Comparison of ENCODE assay signal across 16 cellular contexts in genomic region chr7:111954474-111955311, GRCh38.
DNase-seq lines count a peak whose midpoint lies in the region; ATAC-seq and TF ChIP-seq lines count a peak whose summit lies in the region.
"Had no signal": no experiment of that assay in that cellular context is flagged by ENCODE, and none has a peak within 500 bp of the region (broad histone marks: within the 10 kb centered on the region; RNA-seq: fewer than 3 reads in every experiment).

No MANE protein-coding gene starts in this region.

- WGBS in heart left ventricle, 4 donors = 72 to 86% (median 81%) methylated on average over 13 to 15 of the region's 15 CpGs

- H3K27ac ChIP-seq in heart left ventricle (peak overlapping the region in 10 of 12 donors; percentile 4 to 80 (median 46)), fibroblast of lung (ENCODE audit: insufficient read depth, low read length) (peak overlapping the region; percentile 16), uterus (peak overlapping the region; percentile 57 to 79)
- H3K27ac ChIP-seq: WERI-Rb-1 had no signal

- no peak for TF ChIP-seq CTCF in heart left ventricle (IDR thresholded peaks at IDR 0.05)
- TF ChIP-seq CTCF in fibroblast of lung (conservative IDR thresholded peaks at IDR 0.05 in 1 of 2, IDR thresholded peaks at IDR 0.05 in 1 of 2; ENCODE audit: low read depth in 1 of 2, low read length in 2 of 2) = no peak
- TF ChIP-seq CTCF in uterus (IDR thresholded peaks at IDR 0.05) = no peak

- no peaks in the 10 kb centered on the region for H4K20me1 ChIP-seq in fibroblast of lung (ENCODE audit: control insufficient read depth, extremely low read depth, insufficient read depth, low read length)

- ATAC-seq in heart left ventricle = peak in 3 of 4 donors; percentile 32 to 51 (median 36)
- ATAC-seq: Panc1 had no signal

- no peak overlapping the region for H3K9ac ChIP-seq in fibroblast of lung (ENCODE audit: insufficient read depth, low read length)

- no peaks in the 10 kb centered on the region for H3K79me2 ChIP-seq in fibroblast of lung (ENCODE audit: control insufficient read depth, insufficient read depth, low read length)

- DNase-seq in heart left ventricle (peak in 2 of 5 donors; percentile 12 to 29), cardiac septum (ENCODE audit: low spot score) (no peak), fibroblast of lung (ENCODE audit: low read depth in 2 of 2) (no peak), midbrain (lab: John Stamatoyannopoulos, UW) (peak; percentile 34), uterus (peak in 1 of 2 donors; percentile 27), foreskin melanocyte (no peak), hepatic stellate cell (ENCODE audit: low spot score) (no peak), NCI-H2227 treated with DMSO at 0.1 percent for 48 hours (lab: John Stamatoyannopoulos, UW) (no peak)
- DNase-seq: activated effector memory CD4-positive, alpha-beta T cell treated with anti-CD3 and anti-CD28 coated beads, Interleukin-2, amount 50 U/mL, for 16 hours; CD8-positive, alpha-beta memory T cell; Kasumi-1; NCI-H1436 treated with DMSO at 0.1 percent for 48 hours; stimulated activated CD4-positive, alpha-beta T cell treated with anti-CD3 and anti-CD28 coated beads, Interleukin-12 subunit alpha, Interleukin-12 subunit beta, amount 100 ng/mL, for 4 hours; WERI-Rb-1 had no signal

- H3K36me3 ChIP-seq in heart left ventricle = no peaks in the 10 kb centered on the region
- H3K36me3 ChIP-seq in fibroblast of lung (ENCODE audit: control insufficient read depth, insufficient read depth, low read length) = no peaks in the 10 kb centered on the region
- H3K36me3 ChIP-seq in uterus = no peaks in the 10 kb centered on the region
- H3K36me3 ChIP-seq: WERI-Rb-1 had no signal

- peak overlapping the region; percentile 58 for H2AFZ ChIP-seq in fibroblast of lung (ENCODE audit: low read length)

- no peaks in the 10 kb centered on the region for H3K27me3 ChIP-seq in heart left ventricle
- H3K27me3 ChIP-seq in fibroblast of lung (ENCODE audit: control insufficient read depth, insufficient read depth, low read length) = no peaks in the 10 kb centered on the region
- no peaks in the 10 kb centered on the region for H3K27me3 ChIP-seq in uterus

- no peaks in the 10 kb centered on the region for H3K9me3 ChIP-seq in heart left ventricle
- H3K9me3 ChIP-seq in fibroblast of lung (ENCODE audit: control insufficient read depth, insufficient read depth, low read depth, low read length) = no peaks in the 10 kb centered on the region
- H3K9me3 ChIP-seq in uterus = no peaks in the 10 kb centered on the region

- H3K4me3 ChIP-seq in heart left ventricle (no peak overlapping the region), fibroblast of lung (replicated peaks in 1 of 4; ENCODE audit: control extremely low read depth in 1 of 4, insufficient read depth in 1 of 4, low read depth in 3 of 4, low read length in 4 of 4) (no peak overlapping the region), uterus (no peak overlapping the region)
- H3K4me3 ChIP-seq: coronary artery had no signal

- intact Hi-C loops in heart left ventricle (cut with DNase I) (loop anchor here in 8 of 10 donors (5.0 to 10.0 kb wide), 6 partner anchors 60 to 460 kb away; partner anchors contain the start of genes DOCK4 (in 6 of the 8) and ZNF277 (in 6 of the 8)), cardiac septum (cut with DNase I) (loop anchor here (10.0 kb wide), 2 partner anchors 250 to 460 kb away; partner anchors contain the start of genes DOCK4 and ZNF277), uterus (cut with DNase I; ENCODE audit: low total_unique reads) (no loop called here)

- H3K4me2 ChIP-seq in fibroblast of lung (ENCODE audit: extremely low read depth, insufficient read depth, low read length) = no peak overlapping the region

- TF ChIP-seq POLR2A in heart left ventricle (IDR thresholded peaks at IDR 0.05) = no peak
- TF ChIP-seq POLR2A in uterus (IDR thresholded peaks at IDR 0.05) = no peak

- peaks cover 0 to 51% (median 29%) of the 10 kb centered on the region in 12 donors for H3K4me1 ChIP-seq in heart left ventricle
- no peaks in the 10 kb centered on the region for H3K4me1 ChIP-seq in fibroblast of lung (ENCODE audit: control insufficient read depth, extremely low read depth, insufficient read depth, low read length)
- no peaks in the 10 kb centered on the region for H3K4me1 ChIP-seq in uterus

Comparison
In these comparisons a context has a peak if more than half of its experiments do, and no peak if none do; other contexts are left out.
1. H3K27ac ChIP-seq: peak in every context shown above with its lines; median percentile 68 in uterus; 46 in heart left ventricle; 16 in fibroblast of lung.